11 cellular contexts compared by ENCODE assay signal in genomic region chr17:41692722-41693521, GRCh38. TPM values are rescaled to one million over a fixed set of nuclear protein-coding genes. Genes with fewer than 3 reads are reported as not detected.
DNase-seq lines count a peak whose midpoint lies in the region; ATAC-seq and TF ChIP-seq lines count a peak whose summit lies in the region.
"Had no signal": no experiment of that assay in that cellular context is flagged by ENCODE, and none has a peak within 500 bp of the region (broad histone marks: within the 10 kb centered on the region; RNA-seq: fewer than 3 reads in every experiment).

No MANE protein-coding gene starts in this region.

- no peak overlapping the region for H3K4me2 ChIP-seq in GM23248 (ENCODE audit: unreplicated experiment)

- no peaks in the 10 kb centered on the region for H3K9me3 ChIP-seq in GM23248 (ENCODE audit: low read depth)

- peaks cover 68% of the 10 kb centered on the region for H3F3A ChIP-seq in GM23248 (ENCODE audit: insufficient read depth)

- peaks cover 12% of the 10 kb centered on the region; the same call in 1 of the 2 replicates for H4K20me1 ChIP-seq in GM23248 (ENCODE audit: insufficient read depth)

- 91% methylated on average over 11 of the region's 11 CpGs for whole genome bisulfite sequencing in GM23248 (ENCODE audit: low coverage in 1 of 2, low lambda C conversion rate in 2 of 2, missing lambda C conversion rate in 2 of 2), 2 experiments

- no peak for ATAC-seq in activated CD8-positive, alpha-beta memory T cell treated with anti-CD3 and anti-CD28 coated beads, Interleukin-2, amount 10 ng/mL, durations not matched to agents 7 days and 5 days
- ATAC-seq in GM21619 (IDR thresholded peaks at IDR 0.05; ENCODE audit: unreplicated experiment), result no peak

- no peak overlapping the region for H3K4me3 Mint-ChIP-seq in activated CD8-positive, alpha-beta memory T cell treated with anti-CD3 and anti-CD28 coated beads, Interleukin-2, amount 10 ng/mL, durations not matched to agents 7 days and 5 days

- H3K27ac ChIP-seq in 22Rv1, result peak overlapping the region; percentile 96
- H3K27ac ChIP-seq in GM23248, result peak overlapping the region; percentile 100
- H3K27ac ChIP-seq: BLaER1 treated with 17β-estradiol and CSF1 and Interleukin-3, amounts not matched to agents 10 nM and 100 nM had no signal

- H3K27ac Mint-ChIP-seq in activated CD8-positive, alpha-beta memory T cell treated with anti-CD3 and anti-CD28 coated beads, Interleukin-2, amount 10 ng/mL, durations not matched to agents 7 days and 5 days, result peak overlapping the region; percentile 60

- H3K4me1 Mint-ChIP-seq in activated CD8-positive, alpha-beta memory T cell treated with anti-CD3 and anti-CD28 coated beads, Interleukin-2, amount 10 ng/mL, durations not matched to agents 7 days and 5 days, result peaks cover 32% of the 10 kb centered on the region

- H3K4me1 ChIP-seq in GM23248 (ENCODE audit: insufficient read depth), result peaks cover 16% of the 10 kb centered on the region

- peaks cover 49% of the 10 kb centered on the region for H3K36me3 Mint-ChIP-seq in activated CD8-positive, alpha-beta memory T cell treated with anti-CD3 and anti-CD28 coated beads, Interleukin-2, amount 10 ng/mL, durations not matched to agents 7 days and 5 days

- H3K27me3 ChIP-seq in GM23248 (replicated peaks; ENCODE audit: insufficient read depth), result no peaks in the 10 kb centered on the region
- H3K27me3 ChIP-seq: BLaER1 treated with 17β-estradiol and CSF1 and Interleukin-3, amounts not matched to agents 10 nM and 100 nM had no signal

- peaks cover 38% of the 10 kb centered on the region for H3K36me3 ChIP-seq in GM23248 (ENCODE audit: low read depth)

- H3K9me3 Mint-ChIP-seq in activated CD8-positive, alpha-beta memory T cell treated with anti-CD3 and anti-CD28 coated beads, Interleukin-2, amount 10 ng/mL, durations not matched to agents 7 days and 5 days (ENCODE audit: low read depth), result no peaks in the 10 kb centered on the region

- no peak overlapping the region for H2AFZ ChIP-seq in GM23248

- TF ChIP-seq CTCF in 22Rv1 (IDR thresholded peaks at IDR 0.05) (no peak), fibroblast of the aortic adventitia (IDR thresholded peaks at IDR 0.05; ENCODE audit: insufficient read depth, low read length) (no peak)

- H3K9me2 ChIP-seq in GM23248 (ENCODE audit: insufficient read depth), result no peaks in the 10 kb centered on the region

- DNase-seq in GM23248, result peak; percentile 19
- DNase-seq in activated CD8-positive, alpha-beta memory T cell treated with anti-CD3 and anti-CD28 coated beads, Interleukin-2, amount 10 ng/mL, durations not matched to agents 7 days and 5 days, result no peak
- peak; percentile 45 for DNase-seq in fibroblast of the aortic adventitia (ENCODE audit: low read depth)
- DNase-seq in effector CD4-positive, alpha-beta T cell, result no peak
- no peak for DNase-seq in stimulated activated CD4-positive, alpha-beta T cell treated with anti-CD3 and anti-CD28 coated beads, Interleukin-4, amount 100 ng/mL, for 4 hours
- DNase-seq in SW 1271 (lab: John Stamatoyannopoulos, UW), result no peak
- DNase-seq: kidney glomerular epithelial cell had no signal

- peaks cover 23% of the 10 kb centered on the region for H3K79me2 ChIP-seq in GM23248 (ENCODE audit: insufficient read depth)

- in situ Hi-C loops in GM23248 (cut with MboI), result no loop called here

- CTCF ChIA-PET in activated CD8-positive, alpha-beta memory T cell treated with anti-CD3 and anti-CD28 coated beads, Interleukin-2, amount 10 ng/mL, durations not matched to agents 7 days and 5 days (lab: Charles Lee), result interaction anchor here (0.7 to 9.9 kb wide), 4 partner anchors 14 to 420 kb away, joined by 3 to 191 read pairs (median 5); no protein-coding TSS in a partner anchor

- no peaks in the 10 kb centered on the region for H3K27me3 Mint-ChIP-seq in activated CD8-positive, alpha-beta memory T cell treated with anti-CD3 and anti-CD28 coated beads, Interleukin-2, amount 10 ng/mL, durations not matched to agents 7 days and 5 days

- H3K9ac ChIP-seq in GM23248, result peak overlapping the region; percentile 100; the same call in 1 of the 2 replicates

- H3K4me3 ChIP-seq in GM23248, result no peak overlapping the region
- no peak overlapping the region for H3K4me3 ChIP-seq in fibroblast of the aortic adventitia (ENCODE audit: low read depth, low read length)
- H3K4me3 ChIP-seq: BLaER1 treated with 17β-estradiol and CSF1 and Interleukin-3, amounts not matched to agents 10 nM and 100 nM had no signal

RNA-seq across cellular contexts. Expression of gene EIF1, which starts 4.2 kb away (rescaled TPM):
- 98.1 and 113 TPM in 2 replicates for total RNA-seq in GM23248 (2014; rRNA removed; shearing (Covaris generic))
- 1,585 and 1,606 TPM in 2 replicates for polyA plus RNA-seq in GM23248 (2016; fragmentation: Nextera tagmentation; extraction: Ambion mirVana)
- total RNA-seq in activated CD8-positive, alpha-beta memory T cell treated with anti-CD3 and anti-CD28 coated beads, Interleukin-2, amount 10 ng/mL, durations not matched to agents 7 days and 5 days, result 100 to 1,000 TPM; 593 to 900 TPM
- 99.7 and 102 TPM in 2 replicates for total RNA-seq in fibroblast of the aortic adventitia (ENCODE audit: low replicate concordance)

RNA-seq across cellular contexts. Expression of gene GAST, which starts 19.2 kb away (rescaled TPM):
- total RNA-seq in GM23248 (2014; rRNA removed; shearing (Covaris generic)), result not detected in 2 replicates
- not detected in 2 replicates for polyA plus RNA-seq in GM23248 (2016; fragmentation: Nextera tagmentation; extraction: Ambion mirVana)
- total RNA-seq in activated CD8-positive, alpha-beta memory T cell treated with anti-CD3 and anti-CD28 coated beads, Interleukin-2, amount 10 ng/mL, durations not matched to agents 7 days and 5 days, result not detected
- not detected in 2 replicates for total RNA-seq in fibroblast of the aortic adventitia (ENCODE audit: low replicate concordance)
- polyA plus RNA-seq: esophagus had no signal

RNA-seq across cellular contexts. Expression of gene HAP1, which starts 41.5 kb away (rescaled TPM):
- not detected in 2 replicates for total RNA-seq in GM23248 (2014; rRNA removed; shearing (Covaris generic))
- 0.06 TPM in 1 of 2 replicates, not detected in the other for polyA plus RNA-seq in GM23248 (2016; fragmentation: Nextera tagmentation; extraction: Ambion mirVana)
- under 1 TPM; 0.15 to 0.19 TPM for total RNA-seq in activated CD8-positive, alpha-beta memory T cell treated with anti-CD3 and anti-CD28 coated beads, Interleukin-2, amount 10 ng/mL, durations not matched to agents 7 days and 5 days
- under 0.01 TPM in 1 of 2 replicates, not detected in the other for total RNA-seq in fibroblast of the aortic adventitia (ENCODE audit: low replicate concordance)

Comparison
In these comparisons a context has a peak if more than half of its experiments do, and no peak if none do; other contexts are left out.
1. DNase-seq: peak in GM23248 (single experiment) and fibroblast of the aortic adventitia (single experiment); none in activated CD8-positive, alpha-beta memory T cell treated with anti-CD3 and anti-CD28 coated beads, Interleukin-2, amount 10 ng/mL, durations not matched to agents 7 days and 5 days (single experiment), effector CD4-positive, alpha-beta T cell (single experiment), stimulated activated CD4-positive, alpha-beta T cell treated with anti-CD3 and anti-CD28 coated beads, Interleukin-4, amount 100 ng/mL, for 4 hours (0 of 2) and SW 1271 (0 of 2).